Comparison of ENCODE assay signal across 8 cellular contexts in the genomic region with DNA sequence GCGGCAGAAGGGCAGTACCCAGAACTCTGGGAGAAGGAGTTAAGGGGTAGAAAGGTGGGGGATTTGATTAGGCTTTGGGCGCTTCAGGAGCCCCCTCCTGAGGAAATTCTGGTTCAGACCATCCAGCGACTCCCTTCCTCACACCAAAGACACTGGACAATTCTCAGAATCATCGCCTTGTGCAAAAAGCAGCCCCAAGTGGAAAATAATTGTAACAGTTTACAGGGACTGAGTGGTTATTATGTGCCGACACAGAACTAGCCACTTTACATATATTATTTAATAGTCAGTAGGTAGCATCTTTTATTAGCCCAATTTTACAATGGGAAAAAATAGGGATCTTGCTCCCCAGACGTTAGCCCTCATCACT. TPM values are rescaled to one million over a fixed set of nuclear protein-coding genes. Genes with fewer than 3 reads are reported as not detected.
A peak's percentile ranks its signal among the peaks of the same experiment; 100 is the strongest.
DNase-seq lines count a peak whose midpoint lies in the region; ATAC-seq, FAIRE-seq and TF ChIP-seq lines count a peak whose summit lies in the region.

No MANE protein-coding gene starts in this region.

- peaks cover 31% of the 10 kb centered on the region for H3K4me1 ChIP-seq in A549
- H3K4me1 ChIP-seq in HUES64 (ENCODE audit: insufficient read depth, low read length) = peaks cover 13% of the 10 kb centered on the region
- H3K4me1 ChIP-seq in muscle layer of colon (ENCODE audit: insufficient read depth, low read length) = peaks cover 30% of the 10 kb centered on the region

- H3K4me3 ChIP-seq in A549 = peak overlapping the region; percentile 92
- H3K4me3 ChIP-seq in HUES64 (ENCODE audit: low read length) = peak overlapping the region; percentile 70
- H3K4me3 ChIP-seq in muscle layer of colon (ENCODE audit: low read depth in 1 of 2, low read length in 2 of 2) = peak overlapping the region; percentile 37 to 77

- no peak for TF ChIP-seq POLR2A in A549 (IDR thresholded peaks at IDR 0.05; ENCODE audit: low read length)

- peak overlapping the region; percentile 70 for H3K9ac ChIP-seq in HUES64 (ENCODE audit: low read depth, low read length)
- peak overlapping the region; percentile 88 for H3K9ac ChIP-seq in muscle layer of colon (ENCODE audit: low read length)

- CTCF ChIA-PET in A549 (lab: Yijun Ruan, JAX) = interaction anchor here (0.9 to 4.2 kb wide), 5 partner anchors 11 to 150 kb away, joined by 3 to 22 read pairs (median 4); no protein-coding TSS in a partner anchor

- POLR2A ChIA-PET in A549 (lab: Yijun Ruan, JAX) = interaction anchor here (0.6 to 1.7 kb wide), 3 partner anchors 12 to 209 kb away, joined by 3 to 4 read pairs (median 3); a partner anchor contains a TSS

- peak overlapping the region; percentile 90 for H3K4me2 ChIP-seq in A549

- no peak for FAIRE-seq in A549 (lab: Jason Lieb, UNC)

- H3K9me3 ChIP-seq in A549 = no peaks in the 10 kb centered on the region
- no peaks in the 10 kb centered on the region for H3K9me3 ChIP-seq in HUES64 (ENCODE audit: insufficient read depth, low read depth, low read length)
- H3K9me3 ChIP-seq in muscle layer of colon (ENCODE audit: low read length) = no peaks in the 10 kb centered on the region

- TF ChIP-seq EP300 in A549 (IDR thresholded peaks at IDR 0.05) = no peak

- TF ChIP-seq CTCF in A549 (IDR thresholded peaks at IDR 0.05) = no peak; the same call in 2 of the 3 replicates

- no peak for TF ChIP-seq RAD21 in A549 (conservative IDR thresholded peaks at IDR 0.05 in 1 of 2, IDR thresholded peaks at IDR 0.05 in 1 of 2)

- DNase-seq in A549 (ENCODE audit: low read depth in 1 of 2, low spot score in 1 of 2) (no peak), caudate nucleus (lab: John Stamatoyannopoulos, UW) (no peak), NCI-H1436 (lab: John Stamatoyannopoulos, UW) (no peak), nucleus accumbens (lab: John Stamatoyannopoulos, UW) (no peak)

- H3K36me3 ChIP-seq in HUES64 (ENCODE audit: insufficient read depth, low read length) (peaks cover 31% of the 10 kb centered on the region), muscle layer of colon (ENCODE audit: insufficient read depth, low read length) (peaks cover 30% of the 10 kb centered on the region)

- peaks cover 4% of the 10 kb centered on the region; the same call in 1 of the 2 replicates for H3K27me3 ChIP-seq in HUES64 (ENCODE audit: insufficient read depth, low read length)
- H3K27me3 ChIP-seq in muscle layer of colon (ENCODE audit: control insufficient read depth in 1 of 2, insufficient read depth in 2 of 2, low read length in 2 of 2) = no peaks in the 10 kb centered on the region

- H3K27ac ChIP-seq in A549 (peak overlapping the region; percentile 91 to 92), HUES64 (ENCODE audit: low read depth, low read length) (peak overlapping the region; percentile 71; the same call in 1 of the 2 replicates), caudate nucleus (ENCODE audit: low read depth, low read length) (peak overlapping the region; percentile 94), muscle layer of colon (ENCODE audit: low read depth, low read length) (peak overlapping the region; percentile 79)

- ATAC-seq in A549 (no peak; a peak in 1 of 6 replicates), HG03135 (IDR thresholded peaks at IDR 0.05; ENCODE audit: unreplicated experiment) (no peak), GM19452 (IDR thresholded peaks at IDR 0.05; ENCODE audit: unreplicated experiment) (no peak)

- 49% methylated on average over 6 of the region's 6 CpGs for WGBS in A549 (ENCODE audit: missing lambda C conversion rate)
- 39% methylated on average over 6 of the region's 6 CpGs for WGBS in HUES64

TF ChIP-seq in A549, 52 proteins besides CTCF, POLR2A, EP300 and RAD21 (continues in another document):
- TF ChIP-seq EHMT2 (IDR thresholded peaks at IDR 0.05; ENCODE audit: low read depth) (no peak), POLR2AphosphoS2 (conservative IDR thresholded peaks at IDR 0.05; ENCODE audit: low read length) (no peak), HDAC2 (IDR thresholded peaks at IDR 0.05) (no peak), NPAS2 (CRISPR knock-in tag; IDR thresholded peaks at IDR 0.05; ENCODE audit: borderline replicate concordance) (no peak), MAFK (IDR thresholded peaks at IDR 0.05; ENCODE audit: partially characterized antibody) (no peak), ZC3H11A (IDR thresholded peaks at IDR 0.05) (no peak), ZSCAN20 (CRISPR knock-in tag; IDR thresholded peaks at IDR 0.05) (no peak)
- TF ChIP-seq, protein P1, sequence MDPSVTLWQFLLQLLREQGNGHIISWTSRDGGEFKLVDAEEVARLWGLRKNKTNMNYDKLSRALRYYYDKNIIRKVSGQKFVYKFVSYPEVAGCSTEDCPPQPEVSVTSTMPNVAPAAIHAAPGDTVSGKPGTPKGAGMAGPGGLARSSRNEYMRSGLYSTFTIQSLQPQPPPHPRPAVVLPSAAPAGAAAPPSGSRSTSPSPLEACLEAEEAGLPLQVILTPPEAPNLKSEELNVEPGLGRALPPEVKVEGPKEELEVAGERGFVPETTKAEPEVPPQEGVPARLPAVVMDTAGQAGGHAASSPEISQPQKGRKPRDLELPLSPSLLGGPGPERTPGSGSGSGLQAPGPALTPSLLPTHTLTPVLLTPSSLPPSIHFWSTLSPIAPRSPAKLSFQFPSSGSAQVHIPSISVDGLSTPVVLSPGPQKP (IDR thresholded peaks at IDR 0.05; ENCODE audit: low read depth, low read length) = no peak
- TF ChIP-seq, protein P2, sequence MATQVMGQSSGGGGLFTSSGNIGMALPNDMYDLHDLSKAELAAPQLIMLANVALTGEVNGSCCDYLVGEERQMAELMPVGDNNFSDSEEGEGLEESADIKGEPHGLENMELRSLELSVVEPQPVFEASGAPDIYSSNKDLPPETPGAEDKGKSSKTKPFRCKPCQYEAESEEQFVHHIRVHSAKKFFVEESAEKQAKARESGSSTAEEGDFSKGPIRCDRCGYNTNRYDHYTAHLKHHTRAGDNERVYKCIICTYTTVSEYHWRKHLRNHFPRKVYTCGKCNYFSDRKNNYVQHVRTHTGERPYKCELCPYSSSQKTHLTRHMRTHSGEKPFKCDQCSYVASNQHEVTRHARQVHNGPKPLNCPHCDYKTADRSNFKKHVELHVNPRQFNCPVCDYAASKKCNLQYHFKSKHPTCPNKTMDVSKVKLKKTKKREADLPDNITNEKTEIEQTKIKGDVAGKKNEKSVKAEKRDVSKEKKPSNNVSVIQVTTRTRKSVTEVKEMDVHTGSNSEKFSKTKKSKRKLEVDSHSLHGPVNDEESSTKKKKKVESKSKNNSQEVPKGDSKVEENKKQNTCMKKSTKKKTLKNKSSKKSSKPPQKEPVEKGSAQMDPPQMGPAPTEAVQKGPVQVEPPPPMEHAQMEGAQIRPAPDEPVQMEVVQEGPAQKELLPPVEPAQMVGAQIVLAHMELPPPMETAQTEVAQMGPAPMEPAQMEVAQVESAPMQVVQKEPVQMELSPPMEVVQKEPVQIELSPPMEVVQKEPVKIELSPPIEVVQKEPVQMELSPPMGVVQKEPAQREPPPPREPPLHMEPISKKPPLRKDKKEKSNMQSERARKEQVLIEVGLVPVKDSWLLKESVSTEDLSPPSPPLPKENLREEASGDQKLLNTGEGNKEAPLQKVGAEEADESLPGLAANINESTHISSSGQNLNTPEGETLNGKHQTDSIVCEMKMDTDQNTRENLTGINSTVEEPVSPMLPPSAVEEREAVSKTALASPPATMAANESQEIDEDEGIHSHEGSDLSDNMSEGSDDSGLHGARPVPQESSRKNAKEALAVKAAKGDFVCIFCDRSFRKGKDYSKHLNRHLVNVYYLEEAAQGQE (IDR thresholded peaks at IDR 0.05) = no peak
- TF ChIP-seq, protein P3, sequence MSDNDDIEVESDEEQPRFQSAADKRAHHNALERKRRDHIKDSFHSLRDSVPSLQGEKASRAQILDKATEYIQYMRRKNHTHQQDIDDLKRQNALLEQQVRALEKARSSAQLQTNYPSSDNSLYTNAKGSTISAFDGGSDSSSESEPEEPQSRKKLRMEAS (IDR thresholded peaks at IDR 0.05) = no peak

RNA-seq across cellular contexts. Expression of a gene that starts 0.7 kb away (rescaled TPM):
- polyA plus RNA-seq in A549 (2011; rRNA removed) = 10.0 and 11.3 TPM in 2 replicates
- polyA plus RNA-seq in A549 (2012; cell fraction: cytosol; rRNA removed) = 14.2 and 15.4 TPM in 2 replicates
- polyA plus RNA-seq in A549 (2012; cell fraction: nucleus; rRNA removed) = 81.0 and 86.4 TPM in 2 replicates
- polyA plus RNA-seq in A549 (2017; fragmentation: RNase III; extraction: RNeasy Plus Mini Kit Qiagen cat#74134 plus additional on column Dnase treatment) = 17.5 to 19.8 TPM (median 19.6 TPM) in 3 replicates
- 9.8 and 13.2 TPM in 2 replicates for polyA minus RNA-seq in A549 (2011; rRNA and poly(A)+ RNA removed)
- polyA plus RNA-seq in HUES64 (2013, experiment 1 of 2) = 5.8 TPM
- 8.9 TPM for polyA plus RNA-seq in HUES64 (2013, experiment 2 of 2)

RNA-seq across cellular contexts. Expression of a gene that starts 6.7 kb away (rescaled TPM):
- polyA plus RNA-seq in A549 (2011; rRNA removed) = 87.9 and 88.5 TPM in 2 replicates
- 66.8 and 75.5 TPM in 2 replicates for polyA plus RNA-seq in A549 (2012; cell fraction: cytosol; rRNA removed)
- polyA plus RNA-seq in A549 (2012; cell fraction: nucleus; rRNA removed) = 112 and 114 TPM in 2 replicates
- polyA plus RNA-seq in A549 (2017; fragmentation: RNase III; extraction: RNeasy Plus Mini Kit Qiagen cat#74134 plus additional on column Dnase treatment) = 68.7 to 80.0 TPM (median 79.2 TPM) in 3 replicates
- polyA minus RNA-seq in A549 (2011; rRNA and poly(A)+ RNA removed) = 66.9 and 74.9 TPM in 2 replicates
- 38.4 TPM for polyA plus RNA-seq in HUES64 (2013, experiment 1 of 2)
- 35.4 TPM for polyA plus RNA-seq in HUES64 (2013, experiment 2 of 2)

RNA-seq across cellular contexts. Expression of a gene that starts 6.9 kb away (rescaled TPM):
- polyA plus RNA-seq in A549 (2011; rRNA removed) (31.6 and 35.6 TPM in 2 replicates), A549 (2017; fragmentation: RNase III; extraction: RNeasy Plus Mini Kit Qiagen cat#74134 plus additional on column Dnase treatment) (20.6 to 24.4 TPM (median 22.0 TPM) in 3 replicates)
- polyA plus RNA-seq in A549 (2012; cell fraction: cytosol; rRNA removed) = 33.3 and 34.7 TPM in 2 replicates
- 24.3 and 29.1 TPM in 2 replicates for polyA plus RNA-seq in A549 (2012; cell fraction: nucleus; rRNA removed)
- 22.3 and 46.1 TPM in 2 replicates for polyA minus RNA-seq in A549 (2011; rRNA and poly(A)+ RNA removed)
- 30.7 TPM for polyA plus RNA-seq in HUES64 (2013, experiment 1 of 2)
- 31.5 TPM for polyA plus RNA-seq in HUES64 (2013, experiment 2 of 2)

RNA-seq across cellular contexts. Expression of a gene that starts 22.7 kb away (rescaled TPM):
- 8.6 and 12.7 TPM in 2 replicates for polyA plus RNA-seq in A549 (2011; rRNA removed)
- 3.9 and 4.8 TPM in 2 replicates for polyA plus RNA-seq in A549 (2012; cell fraction: cytosol; rRNA removed)
- polyA plus RNA-seq in A549 (2012; cell fraction: nucleus; rRNA removed) = 56.8 and 58.6 TPM in 2 replicates
- 5.4 to 7.6 TPM (median 6.8 TPM) in 3 replicates for polyA plus RNA-seq in A549 (2017; fragmentation: RNase III; extraction: RNeasy Plus Mini Kit Qiagen cat#74134 plus additional on column Dnase treatment)
- polyA minus RNA-seq in A549 (2011; rRNA and poly(A)+ RNA removed) = 33.0 and 36.1 TPM in 2 replicates
- 2.1 TPM for polyA plus RNA-seq in HUES64 (2013, experiment 1 of 2)
- 3.5 TPM for polyA plus RNA-seq in HUES64 (2013, experiment 2 of 2)

RNA-seq across cellular contexts. Expression of a gene that starts 33.6 kb away (rescaled TPM):
- polyA plus RNA-seq in A549 (2011; rRNA removed) = 0.66 and 1.5 TPM in 2 replicates
- 0.36 and 0.44 TPM in 2 replicates for polyA plus RNA-seq in A549 (2012; cell fraction: cytosol; rRNA removed)
- 3.1 and 5.6 TPM in 2 replicates for polyA plus RNA-seq in A549 (2012; cell fraction: nucleus; rRNA removed)
- 0.35 to 0.70 TPM (median 0.57 TPM) in 3 replicates for polyA plus RNA-seq in A549 (2017; fragmentation: RNase III; extraction: RNeasy Plus Mini Kit Qiagen cat#74134 plus additional on column Dnase treatment)
- polyA minus RNA-seq in A549 (2011; rRNA and poly(A)+ RNA removed) = 2.3 and 2.6 TPM in 2 replicates
- polyA plus RNA-seq in HUES64 (2013, experiment 1 of 2) = 0.40 TPM
- 0.38 TPM for polyA plus RNA-seq in HUES64 (2013, experiment 2 of 2)
